Comparison of ENCODE assay signal across 2 cellular contexts in the genomic region with DNA sequence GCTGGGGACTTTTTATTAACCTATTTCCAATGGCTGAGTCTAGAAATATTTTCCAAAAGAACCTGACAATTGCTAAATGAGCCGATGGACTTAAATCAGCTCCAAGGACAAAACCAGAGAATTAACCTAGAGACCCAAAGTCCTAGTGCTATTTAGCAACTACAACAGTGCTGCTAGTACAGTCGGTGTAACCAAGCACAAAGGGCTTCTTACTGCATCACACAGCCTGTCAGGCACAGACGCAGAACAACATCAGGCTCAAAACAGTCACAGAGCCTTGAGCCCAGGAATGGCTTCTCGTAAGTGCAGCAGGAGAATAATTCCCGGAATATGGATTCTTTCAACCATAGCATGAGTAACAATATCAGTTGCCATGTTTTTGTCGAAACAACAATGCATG.
A peak's percentile ranks its signal among the peaks of the same experiment; 100 is the strongest.
TF ChIP-seq lines count a peak whose summit lies in the region.

No MANE protein-coding gene starts in this region.

TF ChIP-seq in HepG2, 621 proteins besides CTCF, POLR2A, EP300 and RAD21 (continued from another document and continues in another):
- TF ChIP-seq, protein P1, sequence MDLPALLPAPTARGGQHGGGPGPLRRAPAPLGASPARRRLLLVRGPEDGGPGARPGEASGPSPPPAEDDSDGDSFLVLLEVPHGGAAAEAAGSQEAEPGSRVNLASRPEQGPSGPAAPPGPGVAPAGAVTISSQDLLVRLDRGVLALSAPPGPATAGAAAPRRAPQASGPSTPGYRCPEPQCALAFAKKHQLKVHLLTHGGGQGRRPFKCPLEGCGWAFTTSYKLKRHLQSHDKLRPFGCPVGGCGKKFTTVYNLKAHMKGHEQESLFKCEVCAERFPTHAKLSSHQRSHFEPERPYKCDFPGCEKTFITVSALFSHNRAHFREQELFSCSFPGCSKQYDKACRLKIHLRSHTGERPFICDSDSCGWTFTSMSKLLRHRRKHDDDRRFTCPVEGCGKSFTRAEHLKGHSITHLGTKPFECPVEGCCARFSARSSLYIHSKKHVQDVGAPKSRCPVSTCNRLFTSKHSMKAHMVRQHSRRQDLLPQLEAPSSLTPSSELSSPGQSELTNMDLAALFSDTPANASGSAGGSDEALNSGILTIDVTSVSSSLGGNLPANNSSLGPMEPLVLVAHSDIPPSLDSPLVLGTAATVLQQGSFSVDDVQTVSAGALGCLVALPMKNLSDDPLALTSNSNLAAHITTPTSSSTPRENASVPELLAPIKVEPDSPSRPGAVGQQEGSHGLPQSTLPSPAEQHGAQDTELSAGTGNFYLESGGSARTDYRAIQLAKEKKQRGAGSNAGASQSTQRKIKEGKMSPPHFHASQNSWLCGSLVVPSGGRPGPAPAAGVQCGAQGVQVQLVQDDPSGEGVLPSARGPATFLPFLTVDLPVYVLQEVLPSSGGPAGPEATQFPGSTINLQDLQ (CRISPR knock-in tag; IDR thresholded peaks at IDR 0.05), result 0 out of 2 replicates have a peak, but pooled peaks have one; percentile 37
- TF ChIP-seq GFI1 (CRISPR knock-in tag; IDR thresholded peaks at IDR 0.05; ENCODE audit: borderline replicate concordance) (no peak), HDAC6 (IDR thresholded peaks at IDR 0.05; ENCODE audit: low read depth, low read length) (no peak), HNF4A (CRISPR knock-in tag; IDR thresholded peaks at IDR 0.05) (peak; percentile 65), ZNF557 (CRISPR knock-in tag; IDR thresholded peaks at IDR 0.05) (no peak), ZNF343 (CRISPR knock-in tag; IDR thresholded peaks at IDR 0.05) (no peak), CEBPB (IDR thresholded peaks at IDR 0.05; ENCODE audit: borderline replicate concordance, low read depth, low read length) (peak; percentile 44; the same call in 1 of the 2 replicates), HNF4G (IDR thresholded peaks at IDR 0.05; ENCODE audit: borderline replicate concordance, low read depth, low read length) (peak; percentile 58; the same call in 1 of the 2 replicates), HNF4G (CRISPR knock-in tag; IDR thresholded peaks at IDR 0.05; ENCODE audit: borderline replicate concordance, low read depth) (no peak), ZNF292 (CRISPR knock-in tag; IDR thresholded peaks at IDR 0.05; ENCODE audit: borderline replicate concordance, low read depth) (peak; percentile 42; the same call in 1 of the 2 replicates), ZNF546 (CRISPR knock-in tag; conservative IDR thresholded peaks at IDR 0.05) (no peak), RCOR2 (CRISPR knock-in tag; IDR thresholded peaks at IDR 0.05) (no peak), ELF4 (CRISPR knock-in tag; IDR thresholded peaks at IDR 0.05; ENCODE audit: borderline replicate concordance) (no peak)
- TF ChIP-seq, protein P2, sequence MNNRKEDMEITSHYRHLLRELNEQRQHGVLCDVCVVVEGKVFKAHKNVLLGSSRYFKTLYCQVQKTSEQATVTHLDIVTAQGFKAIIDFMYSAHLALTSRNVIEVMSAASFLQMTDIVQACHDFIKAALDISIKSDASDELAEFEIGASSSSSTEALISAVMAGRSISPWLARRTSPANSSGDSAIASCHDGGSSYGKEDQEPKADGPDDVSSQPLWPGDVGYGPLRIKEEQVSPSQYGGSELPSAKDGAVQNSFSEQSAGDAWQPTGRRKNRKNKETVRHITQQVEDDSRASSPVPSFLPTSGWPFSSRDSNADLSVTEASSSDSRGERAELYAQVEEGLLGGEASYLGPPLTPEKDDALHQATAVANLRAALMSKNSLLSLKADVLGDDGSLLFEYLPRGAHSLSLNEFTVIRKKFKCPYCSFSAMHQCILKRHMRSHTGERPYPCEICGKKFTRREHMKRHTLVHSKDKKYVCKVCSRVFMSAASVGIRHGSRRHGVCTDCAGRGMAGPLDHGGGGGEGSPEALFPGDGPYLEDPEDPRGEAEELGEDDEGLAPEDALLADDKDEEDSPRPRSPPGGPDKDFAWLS (CRISPR knock-in tag; IDR thresholded peaks at IDR 0.05; ENCODE audit: borderline replicate concordance), result no peak
- TF ChIP-seq, protein P3, sequence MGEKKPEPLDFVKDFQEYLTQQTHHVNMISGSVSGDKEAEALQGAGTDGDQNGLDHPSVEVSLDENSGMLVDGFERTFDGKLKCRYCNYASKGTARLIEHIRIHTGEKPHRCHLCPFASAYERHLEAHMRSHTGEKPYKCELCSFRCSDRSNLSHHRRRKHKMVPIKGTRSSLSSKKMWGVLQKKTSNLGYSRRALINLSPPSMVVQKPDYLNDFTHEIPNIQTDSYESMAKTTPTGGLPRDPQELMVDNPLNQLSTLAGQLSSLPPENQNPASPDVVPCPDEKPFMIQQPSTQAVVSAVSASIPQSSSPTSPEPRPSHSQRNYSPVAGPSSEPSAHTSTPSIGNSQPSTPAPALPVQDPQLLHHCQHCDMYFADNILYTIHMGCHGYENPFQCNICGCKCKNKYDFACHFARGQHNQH (CRISPR knock-in tag; IDR thresholded peaks at IDR 0.05), result peak; percentile 36; the same call in 1 of the 2 replicates
- TF ChIP-seq, protein P4, sequence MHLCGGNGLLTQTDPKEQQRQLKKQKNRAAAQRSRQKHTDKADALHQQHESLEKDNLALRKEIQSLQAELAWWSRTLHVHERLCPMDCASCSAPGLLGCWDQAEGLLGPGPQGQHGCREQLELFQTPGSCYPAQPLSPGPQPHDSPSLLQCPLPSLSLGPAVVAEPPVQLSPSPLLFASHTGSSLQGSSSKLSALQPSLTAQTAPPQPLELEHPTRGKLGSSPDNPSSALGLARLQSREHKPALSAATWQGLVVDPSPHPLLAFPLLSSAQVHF (CRISPR knock-in tag; IDR thresholded peaks at IDR 0.05), result no peak
- TF ChIP-seq, protein P5, sequence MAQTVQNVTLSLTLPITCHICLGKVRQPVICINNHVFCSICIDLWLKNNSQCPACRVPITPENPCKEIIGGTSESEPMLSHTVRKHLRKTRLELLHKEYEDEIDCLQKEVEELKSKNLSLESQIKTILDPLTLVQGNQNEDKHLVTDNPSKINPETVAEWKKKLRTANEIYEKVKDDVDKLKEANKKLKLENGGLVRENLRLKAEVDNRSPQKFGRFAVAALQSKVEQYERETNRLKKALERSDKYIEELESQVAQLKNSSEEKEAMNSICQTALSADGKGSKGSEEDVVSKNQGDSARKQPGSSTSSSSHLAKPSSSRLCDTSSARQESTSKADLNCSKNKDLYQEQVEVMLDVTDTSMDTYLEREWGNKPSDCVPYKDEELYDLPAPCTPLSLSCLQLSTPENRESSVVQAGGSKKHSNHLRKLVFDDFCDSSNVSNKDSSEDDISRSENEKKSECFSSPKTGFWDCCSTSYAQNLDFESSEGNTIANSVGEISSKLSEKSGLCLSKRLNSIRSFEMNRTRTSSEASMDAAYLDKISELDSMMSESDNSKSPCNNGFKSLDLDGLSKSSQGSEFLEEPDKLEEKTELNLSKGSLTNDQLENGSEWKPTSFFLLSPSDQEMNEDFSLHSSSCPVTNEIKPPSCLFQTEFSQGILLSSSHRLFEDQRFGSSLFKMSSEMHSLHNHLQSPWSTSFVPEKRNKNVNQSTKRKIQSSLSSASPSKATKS (CRISPR knock-in tag; IDR thresholded peaks at IDR 0.05), result no peak

TF ChIP-seq in SK-N-SH, 30 proteins besides CTCF, POLR2A, EP300 and RAD21 (continued from another document):
- TF ChIP-seq, protein P6, sequence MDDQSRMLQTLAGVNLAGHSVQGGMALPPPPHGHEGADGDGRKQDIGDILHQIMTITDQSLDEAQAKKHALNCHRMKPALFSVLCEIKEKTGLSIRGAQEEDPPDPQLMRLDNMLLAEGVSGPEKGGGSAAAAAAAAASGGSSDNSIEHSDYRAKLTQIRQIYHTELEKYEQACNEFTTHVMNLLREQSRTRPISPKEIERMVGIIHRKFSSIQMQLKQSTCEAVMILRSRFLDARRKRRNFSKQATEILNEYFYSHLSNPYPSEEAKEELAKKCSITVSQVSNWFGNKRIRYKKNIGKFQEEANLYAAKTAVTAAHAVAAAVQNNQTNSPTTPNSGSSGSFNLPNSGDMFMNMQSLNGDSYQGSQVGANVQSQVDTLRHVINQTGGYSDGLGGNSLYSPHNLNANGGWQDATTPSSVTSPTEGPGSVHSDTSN (IDR thresholded peaks at IDR 0.05), result no peak
- TF ChIP-seq SMC3 (IDR thresholded peaks at IDR 0.05; ENCODE audit: low read depth, low read length), result no peak
- TF ChIP-seq, protein P7, sequence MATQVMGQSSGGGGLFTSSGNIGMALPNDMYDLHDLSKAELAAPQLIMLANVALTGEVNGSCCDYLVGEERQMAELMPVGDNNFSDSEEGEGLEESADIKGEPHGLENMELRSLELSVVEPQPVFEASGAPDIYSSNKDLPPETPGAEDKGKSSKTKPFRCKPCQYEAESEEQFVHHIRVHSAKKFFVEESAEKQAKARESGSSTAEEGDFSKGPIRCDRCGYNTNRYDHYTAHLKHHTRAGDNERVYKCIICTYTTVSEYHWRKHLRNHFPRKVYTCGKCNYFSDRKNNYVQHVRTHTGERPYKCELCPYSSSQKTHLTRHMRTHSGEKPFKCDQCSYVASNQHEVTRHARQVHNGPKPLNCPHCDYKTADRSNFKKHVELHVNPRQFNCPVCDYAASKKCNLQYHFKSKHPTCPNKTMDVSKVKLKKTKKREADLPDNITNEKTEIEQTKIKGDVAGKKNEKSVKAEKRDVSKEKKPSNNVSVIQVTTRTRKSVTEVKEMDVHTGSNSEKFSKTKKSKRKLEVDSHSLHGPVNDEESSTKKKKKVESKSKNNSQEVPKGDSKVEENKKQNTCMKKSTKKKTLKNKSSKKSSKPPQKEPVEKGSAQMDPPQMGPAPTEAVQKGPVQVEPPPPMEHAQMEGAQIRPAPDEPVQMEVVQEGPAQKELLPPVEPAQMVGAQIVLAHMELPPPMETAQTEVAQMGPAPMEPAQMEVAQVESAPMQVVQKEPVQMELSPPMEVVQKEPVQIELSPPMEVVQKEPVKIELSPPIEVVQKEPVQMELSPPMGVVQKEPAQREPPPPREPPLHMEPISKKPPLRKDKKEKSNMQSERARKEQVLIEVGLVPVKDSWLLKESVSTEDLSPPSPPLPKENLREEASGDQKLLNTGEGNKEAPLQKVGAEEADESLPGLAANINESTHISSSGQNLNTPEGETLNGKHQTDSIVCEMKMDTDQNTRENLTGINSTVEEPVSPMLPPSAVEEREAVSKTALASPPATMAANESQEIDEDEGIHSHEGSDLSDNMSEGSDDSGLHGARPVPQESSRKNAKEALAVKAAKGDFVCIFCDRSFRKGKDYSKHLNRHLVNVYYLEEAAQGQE (IDR thresholded peaks at IDR 0.05; ENCODE audit: low read depth, low read length), result no peak
- no peak for TF ChIP-seq FOXM1 (IDR thresholded peaks at IDR 0.05; ENCODE audit: low read depth)
- TF ChIP-seq, protein P8, sequence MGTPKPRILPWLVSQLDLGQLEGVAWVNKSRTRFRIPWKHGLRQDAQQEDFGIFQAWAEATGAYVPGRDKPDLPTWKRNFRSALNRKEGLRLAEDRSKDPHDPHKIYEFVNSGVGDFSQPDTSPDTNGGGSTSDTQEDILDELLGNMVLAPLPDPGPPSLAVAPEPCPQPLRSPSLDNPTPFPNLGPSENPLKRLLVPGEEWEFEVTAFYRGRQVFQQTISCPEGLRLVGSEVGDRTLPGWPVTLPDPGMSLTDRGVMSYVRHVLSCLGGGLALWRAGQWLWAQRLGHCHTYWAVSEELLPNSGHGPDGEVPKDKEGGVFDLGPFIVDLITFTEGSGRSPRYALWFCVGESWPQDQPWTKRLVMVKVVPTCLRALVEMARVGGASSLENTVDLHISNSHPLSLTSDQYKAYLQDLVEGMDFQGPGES (IDR thresholded peaks at IDR 0.05; ENCODE audit: low read depth, low read length), result no peak
